2 cellular contexts compared by ENCODE assay signal in the genomic region with DNA sequence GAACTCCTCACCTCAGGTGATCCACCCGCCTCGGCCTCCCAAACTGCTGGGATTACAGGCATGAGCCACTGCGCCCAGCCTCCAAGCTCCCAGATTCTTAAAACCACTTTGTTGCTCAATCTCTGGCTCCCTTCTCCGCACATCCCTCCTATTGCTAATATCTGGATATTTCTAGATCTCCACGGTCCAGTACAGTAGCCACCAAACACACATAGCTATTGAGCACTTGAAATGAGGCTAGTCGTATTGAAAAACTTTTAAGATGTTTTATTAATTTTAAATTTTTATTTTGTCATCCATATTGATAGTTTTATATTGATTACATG.
TF ChIP-seq lines count a peak whose summit lies in the region.

No MANE protein-coding gene starts in this region.

TF ChIP-seq in A549, 52 proteins besides CTCF, POLR2A, EP300 and RAD21:
- TF ChIP-seq, protein P1, sequence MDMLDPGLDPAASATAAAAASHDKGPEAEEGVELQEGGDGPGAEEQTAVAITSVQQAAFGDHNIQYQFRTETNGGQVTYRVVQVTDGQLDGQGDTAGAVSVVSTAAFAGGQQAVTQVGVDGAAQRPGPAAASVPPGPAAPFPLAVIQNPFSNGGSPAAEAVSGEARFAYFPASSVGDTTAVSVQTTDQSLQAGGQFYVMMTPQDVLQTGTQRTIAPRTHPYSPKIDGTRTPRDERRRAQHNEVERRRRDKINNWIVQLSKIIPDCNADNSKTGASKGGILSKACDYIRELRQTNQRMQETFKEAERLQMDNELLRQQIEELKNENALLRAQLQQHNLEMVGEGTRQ (IDR thresholded peaks at IDR 0.05), result no peak
- 0 out of 4 replicates have a peak, but pooled peaks of 1 of the 2 experiments have one; percentile 20 for TF ChIP-seq CEBPB (IDR thresholded peaks at IDR 0.05)

TF ChIP-seq in K562, 482 proteins besides CTCF, POLR2A, EP300 and RAD21:
- TF ChIP-seq, protein P2, sequence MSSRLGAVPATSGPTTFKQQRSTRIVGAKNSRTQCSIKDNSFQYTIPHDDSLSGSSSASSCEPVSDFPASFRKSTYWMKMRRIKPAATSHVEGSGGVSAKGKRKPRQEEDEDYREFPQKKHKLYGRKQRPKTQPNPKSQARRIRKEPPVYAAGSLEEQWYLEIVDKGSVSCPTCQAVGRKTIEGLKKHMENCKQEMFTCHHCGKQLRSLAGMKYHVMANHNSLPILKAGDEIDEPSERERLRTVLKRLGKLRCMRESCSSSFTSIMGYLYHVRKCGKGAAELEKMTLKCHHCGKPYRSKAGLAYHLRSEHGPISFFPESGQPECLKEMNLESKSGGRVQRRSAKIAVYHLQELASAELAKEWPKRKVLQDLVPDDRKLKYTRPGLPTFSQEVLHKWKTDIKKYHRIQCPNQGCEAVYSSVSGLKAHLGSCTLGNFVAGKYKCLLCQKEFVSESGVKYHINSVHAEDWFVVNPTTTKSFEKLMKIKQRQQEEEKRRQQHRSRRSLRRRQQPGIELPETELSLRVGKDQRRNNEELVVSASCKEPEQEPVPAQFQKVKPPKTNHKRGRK (tag; IDR thresholded peaks at IDR 0.05), result peak; percentile 21; the same call in 1 of the 2 replicates
- TF ChIP-seq GABPA (tag; conservative IDR thresholded peaks at IDR 0.05; ENCODE audit: low read depth) (no peak), RAD51 (IDR thresholded peaks at IDR 0.05; ENCODE audit: borderline replicate concordance, low read depth) (no peak), TAF9B (IDR thresholded peaks at IDR 0.05; ENCODE audit: partially characterized antibody) (no peak)
